13 cellular contexts compared by ENCODE assay signal in genomic region chr17:20281860-20282259, GRCh38.
DNase-seq lines count a peak whose midpoint lies in the region; ATAC-seq and TF ChIP-seq lines count a peak whose summit lies in the region.
"Had no signal": no experiment of that assay in that cellular context is flagged by ENCODE, and none has a peak within 500 bp of the region (broad histone marks: within the 10 kb centered on the region; RNA-seq: fewer than 3 reads in every experiment).

No MANE protein-coding gene starts in this region.

- in situ Hi-C loops in astrocyte of the cerebellum (cut with HindIII; ENCODE audit: low sequenced_read_pairs), result no loop called here

- no peak overlapping the region for H3K4me3 ChIP-seq in astrocyte of the cerebellum (ENCODE audit: low read depth, low read length)

- H3K27ac ChIP-seq in substantia nigra (ENCODE audit: low read depth, low read length, poor library complexity, severe bottlenecking), result peak overlapping the region; percentile 51

- peak; percentile 56 for DNase-seq in SIG-M5 treated with dmso at 0.1 percent for 504 hours (lab: John Stamatoyannopoulos, UW; ENCODE audit: unreplicated experiment)
- DNase-seq in SIG-M5 (lab: John Stamatoyannopoulos, UW), result no peak
- peak; percentile 23 for DNase-seq in astrocyte of the cerebellum (ENCODE audit: low read depth)
- DNase-seq in left lobe of liver (ENCODE audit: low spot score), result peak; percentile 48
- peak in 41 of 49 donors; percentile 14 to 79 (median 46) for DNase-seq in substantia nigra (lab: John Stamatoyannopoulos, UW)
- DNase-seq in NCI-H774 (lab: John Stamatoyannopoulos, UW), result no peak
- no peak for DNase-seq in activated CD4-positive, CD25-positive, alpha-beta regulatory T cell (lab: John Stamatoyannopoulos, UW)
- DNase-seq: activated CD4-positive, alpha-beta T cell treated with anti-CD3 and anti-CD28 coated beads, Interleukin-2, amount 50 U/mL, for 48 hours; activated gamma-delta T cell; cerebellar nuclear complex; NCI-H510A treated with DMSO at 0.1 percent for 48 hours; SK-N-SH had no signal

- no peak for TF ChIP-seq CTCF in astrocyte of the cerebellum (IDR thresholded peaks at IDR 0.05; ENCODE audit: low read depth, low read length, missing control alignments)

- ATAC-seq in left lobe of liver (peak; percentile 23), GM19351 (IDR thresholded peaks at IDR 0.05; ENCODE audit: unreplicated experiment) (no peak)

Comparison
In these comparisons a context has a peak if more than half of its experiments do, and no peak if none do; other contexts are left out.
1. DNase-seq: peak in SIG-M5 treated with dmso at 0.1 percent for 504 hours (single experiment), astrocyte of the cerebellum (single experiment), left lobe of liver (single experiment) and substantia nigra (41 of 49); none in SIG-M5 (single experiment), NCI-H774 (single experiment) and activated CD4-positive, CD25-positive, alpha-beta regulatory T cell (0 of 4).